17 cellular contexts compared by ENCODE assay signal in genomic region chr10:58701398-58702135, GRCh38.
A peak's percentile ranks its signal among the peaks of the same experiment; 100 is the strongest.
DNase-seq lines count a peak whose midpoint lies in the region; ATAC-seq, FAIRE-seq and TF ChIP-seq lines count a peak whose summit lies in the region.
"Had no signal": no experiment of that assay in that cellular context is flagged by ENCODE, and none has a peak within 500 bp of the region (broad histone marks: within the 10 kb centered on the region; RNA-seq: fewer than 3 reads in every experiment).

No MANE protein-coding gene starts in this region.

- H3K4me1 ChIP-seq in astrocyte (ENCODE audit: insufficient read depth, low read length) (peaks cover 50% of the 10 kb centered on the region), foreskin keratinocyte (no peaks in the 10 kb centered on the region), sigmoid colon (peaks cover 0 to 11% (median 5%) of the 10 kb centered on the region in 4 donors)

- H3K9me3 ChIP-seq in astrocyte (ENCODE audit: insufficient read depth, low read depth, low read length), result no peaks in the 10 kb centered on the region
- no peaks in the 10 kb centered on the region for H3K9me3 ChIP-seq in sigmoid colon

- H3K4me2 ChIP-seq in astrocyte (ENCODE audit: low read length), result peak overlapping the region; percentile 28

- peaks cover 71% of the 10 kb centered on the region for H3K4me1 Mint-ChIP-seq in astrocyte (ENCODE audit: low read depth, unreplicated experiment)

- DNase-seq in GM03348 (ENCODE audit: low spot score) (peak; percentile 68), astrocyte (ENCODE audit: low read depth) (peak; percentile 86), foreskin keratinocyte (peak; percentile 22 to 55), sigmoid colon (no peak), D721Med (ENCODE audit: insufficient read length, low spot score) (no peak)
- DNase-seq: activated CD4-positive, CD25-positive, alpha-beta regulatory T cell treated with anti-CD3 and anti-CD28 coated beads, Interleukin-2, amount 50 U/mL, for 72 hours; activated effector memory CD4-positive, alpha-beta T cell treated with Interleukin-2 at 50 U/mL for 16 hours; CD8-positive, alpha-beta T cell; effector memory CD4-positive, alpha-beta T cell; MV-4-11; NCI-H524; substantia nigra had no signal

- peak overlapping the region; percentile 48 for H3K27ac Mint-ChIP-seq in astrocyte (ENCODE audit: unreplicated experiment)
- H3K27ac Mint-ChIP-seq: CD8-positive, alpha-beta T cell had no signal

- no peak overlapping the region for H3K4me3 Mint-ChIP-seq in astrocyte (ENCODE audit: unreplicated experiment)
- H3K4me3 Mint-ChIP-seq: CD8-positive, alpha-beta T cell; nephron had no signal

- no peak for TF ChIP-seq CTCF in astrocyte (IDR thresholded peaks at IDR 0.05; ENCODE audit: insufficient read depth, low read depth, low read length)
- TF ChIP-seq CTCF in foreskin keratinocyte (conservative IDR thresholded peaks at IDR 0.05), result no peak
- TF ChIP-seq CTCF in sigmoid colon (IDR thresholded peaks at IDR 0.05), result no peak
- TF ChIP-seq CTCF in D721Med (IDR thresholded peaks at IDR 0.05; ENCODE audit: insufficient read depth, missing control alignments), result no peak

- H3K79me2 ChIP-seq in astrocyte (ENCODE audit: insufficient read depth, low read length), result peaks cover 29% of the 10 kb centered on the region

- H3K36me3 ChIP-seq in astrocyte (ENCODE audit: insufficient read depth, low read length) (no peaks in the 10 kb centered on the region), sigmoid colon (no peaks in the 10 kb centered on the region)

- ATAC-seq in foreskin keratinocyte, result no peak
- ATAC-seq in HG03432 (IDR thresholded peaks at IDR 0.05; ENCODE audit: unreplicated experiment), result no peak
- no peak for ATAC-seq in GM19455 (IDR thresholded peaks at IDR 0.05; ENCODE audit: unreplicated experiment)
- no peak for ATAC-seq in HG02870 (IDR thresholded peaks at IDR 0.05; ENCODE audit: unreplicated experiment)
- ATAC-seq: CD8-positive, alpha-beta T cell had no signal

- H3K4me3 ChIP-seq in astrocyte (ENCODE audit: insufficient read depth, low read depth, low read length) (no peak overlapping the region), sigmoid colon (no peak overlapping the region)

- 76% methylated on average over 7 of the region's 7 CpGs for WGBS in sigmoid colon, 2 donors

- H3K27ac ChIP-seq in astrocyte (ENCODE audit: low read depth, low read length), result peak overlapping the region; percentile 51
- no peak overlapping the region for H3K27ac ChIP-seq in foreskin keratinocyte
- H3K27ac ChIP-seq in sigmoid colon, result peak overlapping the region in 3 of 4 donors; percentile 40 to 60 (median 43)

- TF ChIP-seq EP300 in sigmoid colon (IDR thresholded peaks at IDR 0.05), result no peak

- H4K20me1 ChIP-seq in astrocyte (ENCODE audit: insufficient read depth, low read length), result peaks cover 14% of the 10 kb centered on the region

- H3K9ac ChIP-seq in astrocyte (ENCODE audit: low read length), result no peak overlapping the region

- intact Hi-C loops in sigmoid colon (cut with DNase I), result no loop called here

- no peaks in the 10 kb centered on the region for H3K9me3 Mint-ChIP-seq in astrocyte (ENCODE audit: unreplicated experiment)
- H3K9me3 Mint-ChIP-seq: CD8-positive, alpha-beta T cell had no signal

- H3K36me3 Mint-ChIP-seq in astrocyte (ENCODE audit: low read depth, unreplicated experiment), result peaks cover 8% of the 10 kb centered on the region
- H3K36me3 Mint-ChIP-seq: CD8-positive, alpha-beta T cell had no signal

- H3K27me3 ChIP-seq in astrocyte (ENCODE audit: insufficient read depth, low read length) (no peaks in the 10 kb centered on the region), foreskin keratinocyte (no peaks in the 10 kb centered on the region), sigmoid colon (no peaks in the 10 kb centered on the region)

- no peaks in the 10 kb centered on the region for H3K27me3 Mint-ChIP-seq in astrocyte (ENCODE audit: low read depth, unreplicated experiment)

- no peak overlapping the region for H2AFZ ChIP-seq in astrocyte (ENCODE audit: low read depth, low read length)

- TF ChIP-seq POLR2A in sigmoid colon (IDR thresholded peaks at IDR 0.05), result no peak

- FAIRE-seq in astrocyte (lab: Jason Lieb, UNC), result peak; percentile 54
- FAIRE-seq in D721Med (lab: Jason Lieb, UNC), result no peak
- FAIRE-seq: GM19239 had no signal

Comparison
In these comparisons a context has a peak if more than half of its experiments do, and no peak if none do; other contexts are left out.
1. DNase-seq: peak in GM03348 (single experiment), astrocyte (single experiment) and foreskin keratinocyte (2 of 2); none in sigmoid colon (single experiment) and D721Med (single experiment).